ENCODE assay signal across 17 cellular contexts in genomic region chr12:95731519-95731958, GRCh38. TPM values are rescaled to one million over a fixed set of nuclear protein-coding genes. Genes with fewer than 3 reads are reported as not detected.
DNase-seq lines count a peak whose midpoint lies in the region; ATAC-seq and TF ChIP-seq lines count a peak whose summit lies in the region.
"Had no signal": no experiment of that assay in that cellular context is flagged by ENCODE, and none has a peak within 500 bp of the region (broad histone marks: within the 10 kb centered on the region; RNA-seq: fewer than 3 reads in every experiment).

No MANE protein-coding gene starts in this region.

- TF ChIP-seq CTCF in gastroesophageal sphincter (IDR thresholded peaks at IDR 0.05) (no peak), gastrocnemius medialis (IDR thresholded peaks at IDR 0.05 in 4 of 5, conservative IDR thresholded peaks at IDR 0.05 in 1 of 5) (no peak), right atrium auricular region (IDR thresholded peaks at IDR 0.05) (no peak)

- WGBS in gastroesophageal sphincter (ENCODE audit: low coverage in 1 of 2), 2 donors, result 72 to 75% methylated on average over 6 to 7 of the region's 7 CpGs

- intact Hi-C loops in gastrocnemius medialis (cut with DNase I; ENCODE audit: low total_unique reads), result no loop called here

- no peak for TF ChIP-seq EP300 in gastroesophageal sphincter (IDR thresholded peaks at IDR 0.05)

- in situ Hi-C loops in gastrocnemius medialis (cut with MboI; ENCODE audit: low sequenced_read_pairs in 4 of 4), result no loop called here

- H3K4me1 ChIP-seq in gastroesophageal sphincter, result peaks cover 6 to 65% (median 11%) of the 10 kb centered on the region in 3 donors
- H3K4me1 ChIP-seq in gastrocnemius medialis, result peaks cover 5 to 12% of the 10 kb centered on the region in 2 donors
- H3K4me1 ChIP-seq in right atrium auricular region, result peaks cover 0 to 38% of the 10 kb centered on the region in 2 donors
- H3K4me1 ChIP-seq: BLaER1 treated with 17β-estradiol and CSF1 and Interleukin-3, amounts not matched to agents 10 nM and 100 nM had no signal

- TF ChIP-seq POLR2A in gastroesophageal sphincter (IDR thresholded peaks at IDR 0.05) (no peak), gastrocnemius medialis (IDR thresholded peaks at IDR 0.05) (no peak)

- H3K27ac ChIP-seq in gastroesophageal sphincter (peak overlapping the region in 3 of 4 donors; percentile 34 to 71 (median 70)), gastrocnemius medialis (no peak overlapping the region), right atrium auricular region (no peak overlapping the region)
- H3K27ac ChIP-seq: BLaER1 treated with 17β-estradiol and CSF1 and Interleukin-3, amounts not matched to agents 10 nM and 100 nM; SJCRH30; WERI-Rb-1 had no signal

- H3K27me3 ChIP-seq in gastroesophageal sphincter (no peaks in the 10 kb centered on the region), gastrocnemius medialis (no peaks in the 10 kb centered on the region), right atrium auricular region (no peaks in the 10 kb centered on the region)
- H3K27me3 ChIP-seq: BLaER1 treated with 17β-estradiol and CSF1 and Interleukin-3, amounts not matched to agents 10 nM and 100 nM; SJCRH30 had no signal

- H3K4me3 ChIP-seq in gastroesophageal sphincter (no peak overlapping the region), gastrocnemius medialis (no peak overlapping the region), right atrium auricular region (no peak overlapping the region)
- H3K4me3 ChIP-seq: BLaER1 treated with 17β-estradiol and CSF1 and Interleukin-3, amounts not matched to agents 10 nM and 100 nM; SJCRH30 had no signal

- H3K9me3 ChIP-seq in gastroesophageal sphincter, result no peaks in the 10 kb centered on the region
- no peaks in the 10 kb centered on the region for H3K9me3 ChIP-seq in gastrocnemius medialis
- no peaks in the 10 kb centered on the region for H3K9me3 ChIP-seq in right atrium auricular region

- H3K36me3 ChIP-seq in gastroesophageal sphincter (no peaks in the 10 kb centered on the region), gastrocnemius medialis (no peaks in the 10 kb centered on the region), right atrium auricular region (no peaks in the 10 kb centered on the region)
- H3K36me3 ChIP-seq: BLaER1 treated with 17β-estradiol and CSF1 and Interleukin-3, amounts not matched to agents 10 nM and 100 nM; SJCRH30; WERI-Rb-1 had no signal

- DNase-seq in gastrocnemius medialis (no peak), DMS 273 treated with DMSO at 0.1 percent for 48 hours (lab: John Stamatoyannopoulos, UW) (no peak), right atrium auricular region (ENCODE audit: low spot score) (no peak)
- DNase-seq: effector memory CD8-positive, alpha-beta T cell; glutamatergic neuron; NCI-H1436; NCI-H82; SJCRH30; WERI-Rb-1 had no signal

- ATAC-seq in GM18861 (IDR thresholded peaks at IDR 0.05; ENCODE audit: unreplicated experiment) (peak; percentile 64), GM21529 (IDR thresholded peaks at IDR 0.05; ENCODE audit: unreplicated experiment) (peak; percentile 75), HG03432 (IDR thresholded peaks at IDR 0.05; ENCODE audit: unreplicated experiment) (peak; percentile 71), gastroesophageal sphincter (no peak), gastrocnemius medialis (no peak), GM18873 (IDR thresholded peaks at IDR 0.05; ENCODE audit: low FRiP score, unreplicated experiment) (no peak)
- ATAC-seq: effector memory CD8-positive, alpha-beta T cell; natural killer cell treated with Interleukin-12 subunit alpha and Interleukin-12 subunit beta and Interleukin-15 and Interleukin-18, amount 100 ng/mL, for 72 hours; sciatic nerve had no signal

RNA-seq across cellular contexts. Expression of gene NTN4, which starts 59.0 kb away (rescaled TPM):
- total RNA-seq in gastroesophageal sphincter, result 100 to 1,000 TPM in 1 of 4 donors, 10 to 100 TPM in 3; 33.5 to 103 (median 51.5) TPM
- total RNA-seq in gastrocnemius medialis, result 1 to 10 TPM; 4.0 to 10.0 (median 5.7) TPM
- total RNA-seq in right atrium auricular region, result 10 to 100 TPM; 69.0 to 85.3 TPM
- total RNA-seq: natural killer cell treated with Interleukin-12 subunit alpha and Interleukin-12 subunit beta and Interleukin-15 and Interleukin-18, amount 100 ng/mL, for 72 hours had no signal

Comparison
In these comparisons a context has a peak if more than half of its experiments do, and no peak if none do; other contexts are left out.
1. ATAC-seq: peak in GM18861 (single experiment), GM21529 (single experiment) and HG03432 (single experiment); none in gastroesophageal sphincter (single experiment), gastrocnemius medialis (0 of 2) and GM18873 (single experiment).
2. H3K27ac ChIP-seq: peak in gastroesophageal sphincter (3 of 4); none in gastrocnemius medialis (0 of 4) and right atrium auricular region (0 of 2).